In the genomic region with DNA sequence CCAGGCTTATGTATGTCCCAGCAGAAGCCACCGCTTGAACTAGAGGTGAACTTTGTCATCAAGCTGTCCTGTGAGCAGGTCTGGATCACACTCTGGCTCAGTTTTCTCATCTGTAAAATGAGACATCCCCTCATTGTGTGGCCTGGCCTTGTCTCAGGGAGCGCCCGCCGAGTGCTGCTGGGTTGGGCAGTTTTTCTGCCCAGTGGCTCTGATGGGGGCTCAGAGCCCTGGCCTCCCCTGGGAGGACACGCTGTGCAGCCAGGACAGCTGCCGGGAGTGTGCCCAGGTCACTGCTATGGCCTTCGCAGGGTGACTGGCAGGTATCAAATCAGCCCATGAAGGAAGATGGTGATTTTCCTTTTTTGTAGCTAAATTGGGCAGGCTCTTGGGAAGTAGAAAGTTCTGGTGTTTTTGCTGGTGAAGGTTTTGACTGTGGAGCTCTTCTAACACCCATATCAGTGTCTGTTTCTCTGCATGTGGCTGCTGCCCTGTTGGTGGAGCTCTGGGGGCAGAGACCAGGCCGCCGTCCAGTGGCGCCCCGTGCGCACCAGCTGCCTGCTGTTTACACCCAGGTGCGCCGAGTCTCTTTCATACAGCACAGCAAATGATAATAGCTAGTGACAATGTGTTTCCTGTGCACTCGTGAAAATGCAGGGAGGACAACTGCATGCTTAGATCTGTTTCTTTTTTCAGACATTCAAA, we compare ENCODE assay signal across 19 cellular contexts. TPM values are rescaled to one million over a fixed set of nuclear protein-coding genes. Genes with fewer than 3 reads are reported as not detected.
DNase-seq lines count a peak whose midpoint lies in the region; TF ChIP-seq lines count a peak whose summit lies in the region.
"Had no signal": no experiment of that assay in that cellular context is flagged by ENCODE, and none has a peak within 500 bp of the region (broad histone marks: within the 10 kb centered on the region; RNA-seq: fewer than 3 reads in every experiment).

No MANE protein-coding gene starts in this region.

- no peak for TF ChIP-seq CTCF in H9 (conservative IDR thresholded peaks at IDR 0.05)

- no peak overlapping the region for H4K8ac ChIP-seq in H9 (replicated peaks; ENCODE audit: insufficient read length, low read depth, low read length)
- no peak overlapping the region for H4K8ac ChIP-seq in neuronal stem cell (ENCODE audit: low read depth, low read length)

- H2BK15ac ChIP-seq in H9 (ENCODE audit: low read depth, low read length) (no peak overlapping the region), neuronal stem cell (ENCODE audit: low read length) (no peak overlapping the region)

- no peak overlapping the region for H4K5ac ChIP-seq in H9 (ENCODE audit: insufficient read length, low read depth, low read length)

- H2BK5ac ChIP-seq in H9 (ENCODE audit: insufficient read length, low read length) (no peak overlapping the region), neuronal stem cell (ENCODE audit: low read length) (no peak overlapping the region)

- no peaks in the 10 kb centered on the region for H3K23me2 ChIP-seq in H9 (ENCODE audit: insufficient read length, low read depth, low read length, poor library complexity, severe bottlenecking)

- peak overlapping the region; percentile 79 for H3K27ac Mint-ChIP-seq in activated T-cell treated with anti-CD3 and anti-CD28 coated beads, Interleukin-2, amount 50 U/mL, for 24 hours
- peak overlapping the region; percentile 64 to 92 (median 87); a peak in 4 of 7 replicates for H3K27ac Mint-ChIP-seq in H9
- H3K27ac Mint-ChIP-seq: activated T-helper 2 cell treated with anti-CD3 and anti-CD28 coated beads, Interferon-gamma antibody, Interleukin-2, Interleukin-4, amounts not matched to agents 10 μg/mL and 5 μg/mL and 100 μg/mL, durations not matched to agents 14 hours and 24 hours and 36 hours had no signal

- no peak overlapping the region for H3K9ac ChIP-seq in H9 (ENCODE audit: extremely low read depth, insufficient read length, low read length)
- no peak overlapping the region for H3K9ac ChIP-seq in neuronal stem cell (ENCODE audit: low read depth, low read length, poor library complexity)
- H3K9ac ChIP-seq: BLaER1 had no signal

- no peak overlapping the region for H3T11ph ChIP-seq in H9 (ENCODE audit: low read length)

- DNase-seq in activated T-cell treated with anti-CD3 and anti-CD28 coated beads, Interleukin-2, amount 50 U/mL, for 24 hours: no peak
- no peak for DNase-seq in activated T-cell treated with anti-CD3 and anti-CD28 coated beads for 4 hours
- no peak for DNase-seq in H9
- peak; percentile 28 for DNase-seq in RPMI8226
- DNase-seq in neuronal stem cell (ENCODE audit: low spot score): no peak
- no peak for DNase-seq in UCSD-AML1 (lab: John Stamatoyannopoulos, UW; ENCODE audit: unreplicated experiment)
- DNase-seq in DMS53 (lab: John Stamatoyannopoulos, UW): no peak
- DNase-seq in activated CD4-positive, alpha-beta T cell treated with anti-CD3 and anti-CD28 coated beads, Interleukin-2, amount 50 U/mL, for 48 hours: no peak
- DNase-seq: activated CD4-positive, alpha-beta T cell treated with anti-CD3 and anti-CD28 coated beads for 1 hour; amygdala; caudate nucleus; GF-D8; IMR-90; NCI-H1436; NCI-H226 had no signal

- H3K4ac ChIP-seq in H9 (ENCODE audit: low read depth, low read length) (no peak overlapping the region), neuronal stem cell (ENCODE audit: low read length) (no peak overlapping the region)

- no peaks in the 10 kb centered on the region for H4K20me1 ChIP-seq in H9 (ENCODE audit: control insufficient read depth, insufficient read depth, insufficient read length)
- H4K20me1 ChIP-seq: BLaER1 had no signal

- no peak overlapping the region for H3K4me3 Mint-ChIP-seq in activated T-cell treated with anti-CD3 and anti-CD28 coated beads, Interleukin-2, amount 50 U/mL, for 24 hours
- H3K4me3 Mint-ChIP-seq in H9: no peak overlapping the region
- H3K4me3 Mint-ChIP-seq: neural crest cell had no signal

- H3K9me3 ChIP-seq in H9 (ENCODE audit: control insufficient read depth, low read depth, low read length) (no peaks in the 10 kb centered on the region), neuronal stem cell (replicated peaks in 1 of 2; ENCODE audit: control insufficient read depth in 2 of 2, insufficient read depth in 1 of 2, low read depth in 1 of 2, low read length in 2 of 2) (no peaks in the 10 kb centered on the region)
- H3K9me3 ChIP-seq: BLaER1 had no signal

- H2AK5ac ChIP-seq in H9 (ENCODE audit: insufficient read length, low read length): no peak overlapping the region
- no peak overlapping the region for H2AK5ac ChIP-seq in neuronal stem cell (ENCODE audit: low read depth, low read length)

- H2BK12ac ChIP-seq in H9 (ENCODE audit: insufficient read length, low read depth, low read length): no peak overlapping the region
- no peak overlapping the region for H2BK12ac ChIP-seq in neuronal stem cell (ENCODE audit: low read length)

- H3K27me3 ChIP-seq in H9 (ENCODE audit: insufficient read depth, low read length): no peaks in the 10 kb centered on the region
- H3K27me3 ChIP-seq in neuronal stem cell (ENCODE audit: control insufficient read depth in 3 of 3, insufficient read depth in 3 of 3, low read depth in 1 of 3, low read length in 3 of 3): no peaks in the 10 kb centered on the region
- H3K27me3 ChIP-seq: BLaER1 had no signal

- H3K36me3 Mint-ChIP-seq in activated T-cell treated with anti-CD3 and anti-CD28 coated beads, Interleukin-2, amount 50 U/mL, for 24 hours (ENCODE audit: low read depth): no peaks in the 10 kb centered on the region
- H3K36me3 Mint-ChIP-seq in H9 (ENCODE audit: insufficient read depth in 1 of 3, low read depth in 3 of 3): no peaks in the 10 kb centered on the region

- H4K91ac ChIP-seq in H9 (ENCODE audit: insufficient read length, low read depth, low read length) (no peak overlapping the region), neuronal stem cell (ENCODE audit: low read depth, low read length, poor library complexity) (no peak overlapping the region)

- no peaks in the 10 kb centered on the region for H3K27me3 Mint-ChIP-seq in activated T-cell treated with anti-CD3 and anti-CD28 coated beads, Interleukin-2, amount 50 U/mL, for 24 hours
- H3K27me3 Mint-ChIP-seq in H9 (ENCODE audit: low read depth): peaks cover 6% of the 10 kb centered on the region

- H3K9me3 Mint-ChIP-seq in activated T-cell treated with anti-CD3 and anti-CD28 coated beads, Interleukin-2, amount 50 U/mL, for 24 hours: no peaks in the 10 kb centered on the region
- H3K9me3 Mint-ChIP-seq in H9: no peaks in the 10 kb centered on the region
- H3K9me3 Mint-ChIP-seq: activated T-helper 2 cell treated with anti-CD3 and anti-CD28 coated beads, Interferon-gamma antibody, Interleukin-2, Interleukin-4, amounts not matched to agents 10 μg/mL and 5 μg/mL and 100 μg/mL, durations not matched to agents 14 hours and 24 hours and 36 hours had no signal

- H2BK20ac ChIP-seq in H9 (ENCODE audit: low read depth, low read length, poor library complexity, severe bottlenecking): no peak overlapping the region

- H3K18ac ChIP-seq in H9 (ENCODE audit: insufficient read length, low read depth, low read length) (no peak overlapping the region), neuronal stem cell (ENCODE audit: low read length) (peak overlapping the region; percentile 33)

- no peaks in the 10 kb centered on the region for H3K36me3 ChIP-seq in neuronal stem cell (replicated peaks in 1 of 2; ENCODE audit: control insufficient read depth in 2 of 2, insufficient read depth in 2 of 2, low read length in 2 of 2)
- H3K36me3 ChIP-seq: BLaER1 had no signal

- no peaks in the 10 kb centered on the region for H3K79me1 ChIP-seq in H9 (ENCODE audit: insufficient read depth, low read depth, low read length, poor library complexity, severe bottlenecking)
- no peaks in the 10 kb centered on the region for H3K79me1 ChIP-seq in neuronal stem cell (ENCODE audit: low read depth, low read length)

- no CpG with 5 or more reads among the region's 15 CpGs for WGBS in H9 (ENCODE audit: extremely low coverage, insufficient read length, low lambda C conversion rate)
- WGBS in neuronal stem cell (ENCODE audit: extremely low coverage in 2 of 2, insufficient read length in 2 of 2, insufficient replicate concordance in 1 of 2), 2 donors: no CpG with 5 or more reads among the region's 15 CpGs

- H3K27ac ChIP-seq in H9 (ENCODE audit: insufficient read length, low read depth, low read length) (no peak overlapping the region), neuronal stem cell (replicated peaks; ENCODE audit: low read length) (no peak overlapping the region)
- H3K27ac ChIP-seq: BLaER1, HL-60 had no signal

- H3K79me2 ChIP-seq in H9 (ENCODE audit: insufficient read depth, low read length): no peaks in the 10 kb centered on the region

- H3K4me2 ChIP-seq in H9 (ENCODE audit: insufficient read depth, insufficient read length, low read length) (no peak overlapping the region), neuronal stem cell (ENCODE audit: insufficient read depth, low read length, poor library complexity, severe bottlenecking) (no peak overlapping the region)
- H3K4me2 ChIP-seq: BLaER1 had no signal

- no peak overlapping the region for H3K56ac ChIP-seq in H9 (ENCODE audit: insufficient read length, low read depth, low read length)

- H2BK120ac ChIP-seq in H9 (ENCODE audit: low read depth, low read length, poor library complexity, severe bottlenecking) (no peak overlapping the region), neuronal stem cell (ENCODE audit: low read depth, low read length) (no peak overlapping the region)

- H3K23ac ChIP-seq in H9 (ENCODE audit: insufficient read length, low read depth, low read length) (no peak overlapping the region), neuronal stem cell (ENCODE audit: low read depth, low read length, poor library complexity) (no peak overlapping the region)

- H2AFZ ChIP-seq in H9 (ENCODE audit: low read length) (no peak overlapping the region), neuronal stem cell (ENCODE audit: low read length) (no peak overlapping the region)

- H3K4me3 ChIP-seq in neuronal stem cell (ENCODE audit: low read length in 2 of 2): no peak overlapping the region
- H3K4me3 ChIP-seq: BLaER1 had no signal

- H3K14ac ChIP-seq in H9 (ENCODE audit: insufficient read depth, low read length) (no peak overlapping the region), neuronal stem cell (ENCODE audit: low read length) (no peak overlapping the region)

- no peaks in the 10 kb centered on the region; the same call in 1 of the 2 replicates for H3K4me1 ChIP-seq in H9 (ENCODE audit: insufficient read depth, low read length)
- H3K4me1 ChIP-seq in neuronal stem cell (ENCODE audit: control insufficient read depth in 2 of 2, insufficient read depth in 1 of 2, low read depth in 1 of 2, low read length in 2 of 2): peaks cover 13 to 17% of the 10 kb centered on the region in 2 donors
- H3K4me1 ChIP-seq: BLaER1 had no signal

- peaks cover 12% of the 10 kb centered on the region for H3K4me1 Mint-ChIP-seq in activated T-cell treated with anti-CD3 and anti-CD28 coated beads, Interleukin-2, amount 50 U/mL, for 24 hours (ENCODE audit: low read depth)
- H3K4me1 Mint-ChIP-seq in H9: peaks cover 29 to 34% of the 10 kb centered on the region in 2 experiments

RNA-seq across cellular contexts. Expression of a gene that starts 40.8 kb away (rescaled TPM):
- total RNA-seq in H9 (2021): not detected in 2 replicates
- polyA plus RNA-seq in neuronal stem cell (2013, experiment 1 of 2): 0.20 TPM
- 0.24 TPM for polyA plus RNA-seq in neuronal stem cell (2013, experiment 2 of 2)
- total RNA-seq: IMR-90 had no signal
- polyA plus RNA-seq: IMR-90 had no signal
